1 cellular context compared by ENCODE assay signal in genomic region chr12:6070472-6071257, GRCh38.
TF ChIP-seq lines count a peak whose summit lies in the region.

No MANE protein-coding gene starts in this region.

TF ChIP-seq in HepG2, 621 proteins besides CTCF, POLR2A, EP300 and RAD21 (continued from another document and continues in another):
- TF ChIP-seq SOX6 (IDR thresholded peaks at IDR 0.05) = no peak
- peak; percentile 96 for TF ChIP-seq SOX6 (CRISPR knock-in tag; IDR thresholded peaks at IDR 0.05)
- TF ChIP-seq ISX (CRISPR knock-in tag; conservative IDR thresholded peaks at IDR 0.05) = no peak
- TF ChIP-seq HNF1B (CRISPR knock-in tag; IDR thresholded peaks at IDR 0.05) = peak; percentile 56; the same call in 1 of the 2 replicates
- TF ChIP-seq DMTF1 (CRISPR knock-in tag; IDR thresholded peaks at IDR 0.05) = no peak
- TF ChIP-seq ZNF709 (CRISPR knock-in tag; IDR thresholded peaks at IDR 0.05) = no peak
- no peak for TF ChIP-seq PCBP1 (IDR thresholded peaks at IDR 0.05; ENCODE audit: borderline replicate concordance, low read depth, low read length)
- 0 out of 2 replicates have a peak, but pooled peaks have one; percentile 45 for TF ChIP-seq ZNF430 (CRISPR knock-in tag; IDR thresholded peaks at IDR 0.05)
- TF ChIP-seq FOXP4 (CRISPR knock-in tag; IDR thresholded peaks at IDR 0.05) = peak; percentile 75
- peak; percentile 79 for TF ChIP-seq FOXO1 (CRISPR knock-in tag; IDR thresholded peaks at IDR 0.05)
- TF ChIP-seq HNF4G (IDR thresholded peaks at IDR 0.05; ENCODE audit: borderline replicate concordance, low read depth, low read length) = no peak
- no peak; the same call in 1 of the 2 replicates for TF ChIP-seq HNF4G (CRISPR knock-in tag; IDR thresholded peaks at IDR 0.05; ENCODE audit: borderline replicate concordance, low read depth)
- no peak for TF ChIP-seq IRF1 (CRISPR knock-in tag; IDR thresholded peaks at IDR 0.05; ENCODE audit: low read depth)
- TF ChIP-seq ADNP (CRISPR knock-in tag; IDR thresholded peaks at IDR 0.05) = no peak
- peak; percentile 83 for TF ChIP-seq CEBPG (CRISPR knock-in tag; IDR thresholded peaks at IDR 0.05)
- 0 out of 2 replicates have a peak, but pooled peaks have one; percentile 38 for TF ChIP-seq ZNF350 (CRISPR knock-in tag; IDR thresholded peaks at IDR 0.05; ENCODE audit: borderline replicate concordance, low read depth)
- peak; percentile 23; the same call in 1 of the 2 replicates for TF ChIP-seq ZNF607 (CRISPR knock-in tag; IDR thresholded peaks at IDR 0.05; ENCODE audit: borderline replicate concordance)
- TF ChIP-seq U2AF2 (IDR thresholded peaks at IDR 0.05; ENCODE audit: low read depth, low read length) = no peak
- TF ChIP-seq CBFB (CRISPR knock-in tag; IDR thresholded peaks at IDR 0.05) = no peak
- no peak for TF ChIP-seq ZNF367 (CRISPR knock-in tag; IDR thresholded peaks at IDR 0.05; ENCODE audit: borderline replicate concordance)
- no peak for TF ChIP-seq HMGA1 (CRISPR knock-in tag; conservative IDR thresholded peaks at IDR 0.05)
- TF ChIP-seq UBTF (CRISPR knock-in tag; IDR thresholded peaks at IDR 0.05) = no peak
- TF ChIP-seq ZNF724P (CRISPR knock-in tag; IDR thresholded peaks at IDR 0.05; ENCODE audit: borderline replicate concordance) = no peak
- no peak for TF ChIP-seq NFRKB (IDR thresholded peaks at IDR 0.05)
- peak; percentile 85 for TF ChIP-seq HNF4A (CRISPR knock-in tag; IDR thresholded peaks at IDR 0.05)
- TF ChIP-seq ESRRA (CRISPR knock-in tag; IDR thresholded peaks at IDR 0.05; ENCODE audit: low read depth) = peak; percentile 95; the same call in 1 of the 2 replicates
- TF ChIP-seq HNRNPUL1 (IDR thresholded peaks at IDR 0.05; ENCODE audit: low read depth, low read length) = no peak
- no peak for TF ChIP-seq ZNF619 (CRISPR knock-in tag; IDR thresholded peaks at IDR 0.05)
- TF ChIP-seq RXRB (CRISPR knock-in tag; IDR thresholded peaks at IDR 0.05; ENCODE audit: borderline replicate concordance) = peak; percentile 68
- TF ChIP-seq ZNF276 (CRISPR knock-in tag; IDR thresholded peaks at IDR 0.05; ENCODE audit: low read depth) = no peak
- 0 out of 2 replicates have a peak, but pooled peaks have one; percentile 7 for TF ChIP-seq HOXA3 (CRISPR knock-in tag; IDR thresholded peaks at IDR 0.05)
- TF ChIP-seq HDAC1 (CRISPR knock-in tag; IDR thresholded peaks at IDR 0.05) = peak; percentile 49
- TF ChIP-seq CREB1 (IDR thresholded peaks at IDR 0.05) = no peak
- TF ChIP-seq CREB1 (CRISPR knock-in tag; IDR thresholded peaks at IDR 0.05) = peak; percentile 50; the same call in 1 of the 2 replicates
- peak; percentile 84; the same call in 1 of the 2 replicates for TF ChIP-seq RARA (CRISPR knock-in tag; IDR thresholded peaks at IDR 0.05)
- no peak for TF ChIP-seq ZNF773 (CRISPR knock-in tag; IDR thresholded peaks at IDR 0.05; ENCODE audit: borderline replicate concordance)
- TF ChIP-seq FOXP1 (IDR thresholded peaks at IDR 0.05) = no peak
- peak; percentile 78 for TF ChIP-seq FOXP1 (CRISPR knock-in tag; IDR thresholded peaks at IDR 0.05)
- TF ChIP-seq NR2F1 (CRISPR knock-in tag; IDR thresholded peaks at IDR 0.05) = peak in 1 of 2 experiments; percentile 76; a peak in 2 of 4 replicates
- TF ChIP-seq RFX1 (IDR thresholded peaks at IDR 0.05) = no peak
- no peak for TF ChIP-seq STAT6 (CRISPR knock-in tag; IDR thresholded peaks at IDR 0.05; ENCODE audit: borderline replicate concordance)
- peak; percentile 90 for TF ChIP-seq CEBPB (IDR thresholded peaks at IDR 0.05; ENCODE audit: borderline replicate concordance, low read depth, low read length)
- no peak for TF ChIP-seq YY1 (IDR thresholded peaks at IDR 0.05; ENCODE audit: insufficient read depth, insufficient replicate concordance, low read depth, low read length)
- TF ChIP-seq SNAI1 (CRISPR knock-in tag; IDR thresholded peaks at IDR 0.05; ENCODE audit: borderline replicate concordance) = 0 out of 2 replicates have a peak, but pooled peaks have one; percentile 66
- no peak for TF ChIP-seq ZNF780A (CRISPR knock-in tag; IDR thresholded peaks at IDR 0.05)
- TF ChIP-seq NFATC3 (CRISPR knock-in tag; IDR thresholded peaks at IDR 0.05) = no peak
- peak; percentile 36; the same call in 1 of the 2 replicates for TF ChIP-seq CREM (IDR thresholded peaks at IDR 0.05)
- TF ChIP-seq CREM (CRISPR knock-in tag; IDR thresholded peaks at IDR 0.05) = no peak
- TF ChIP-seq ZMAT3 (CRISPR knock-in tag; conservative IDR thresholded peaks at IDR 0.05) = no peak
- TF ChIP-seq ATF4 (CRISPR knock-in tag; IDR thresholded peaks at IDR 0.05) = 0 out of 4 replicates have a peak, but pooled peaks of 1 of the 2 experiments have one; percentile 13
- no peak for TF ChIP-seq ZNF747 (CRISPR knock-in tag; IDR thresholded peaks at IDR 0.05; ENCODE audit: borderline replicate concordance)
